In genomic region chr19:34325181-34325580, GRCh38 we compare ENCODE assay signal across 14 cellular contexts.
"Had no signal": no experiment of that assay in that cellular context is flagged by ENCODE, and none has a peak within 500 bp of the region (broad histone marks: within the 10 kb centered on the region; RNA-seq: fewer than 3 reads in every experiment).

No MANE protein-coding gene starts in this region.

- H3K27me3 ChIP-seq: brain microvascular endothelial cell, pancreas, tibial artery had no signal

- ATAC-seq: left colon had no signal

- DNase-seq: activated CD4-positive, alpha-beta T cell treated with anti-CD3 and anti-CD28 coated beads, Interleukin-2, amount 50 U/mL, for 1 hour; activated T-cell treated with anti-CD3 and anti-CD28 coated beads for 4 hours; amygdala; brain microvascular endothelial cell; left colon; mammary epithelial cell; pancreas; retina; SK-N-SH; stimulated activated CD4-positive, alpha-beta T cell treated with anti-CD3 and anti-CD28 coated beads, Interleukin-15, amount 100 ng/mL, for 24 hours; T-helper 1 cell; tibial artery had no signal

- H3K4me3 Mint-ChIP-seq: activated naive CD4-positive, alpha-beta T cell treated with anti-CD3 and anti-CD28 coated beads, Interleukin-2, amount 50 U/mL, for 24 hours; dendritic cell treated with granulocyte-macrophage colony-stimulating factor and Interleukin-4, amounts not matched to agents 40 ng/mL and 50 ng/mL, for 4 days had no signal

- H3K9ac ChIP-seq: SK-N-SH had no signal

- H3K4me2 ChIP-seq: SK-N-SH had no signal

- H3K27me3 Mint-ChIP-seq: activated naive CD4-positive, alpha-beta T cell treated with anti-CD3 and anti-CD28 coated beads, Interleukin-2, amount 50 U/mL, for 24 hours; dendritic cell treated with granulocyte-macrophage colony-stimulating factor and Interleukin-4, amounts not matched to agents 40 ng/mL and 50 ng/mL, for 4 days had no signal

- H3K27ac ChIP-seq: brain microvascular endothelial cell, pancreas, tibial artery had no signal

- H3K27ac Mint-ChIP-seq: activated naive CD4-positive, alpha-beta T cell treated with anti-CD3 and anti-CD28 coated beads, Interleukin-2, amount 50 U/mL, for 24 hours; dendritic cell treated with granulocyte-macrophage colony-stimulating factor and Interleukin-4, amounts not matched to agents 40 ng/mL and 50 ng/mL, for 4 days had no signal

- H3K4me3 ChIP-seq: pancreas, tibial artery had no signal

- H3K9me3 ChIP-seq: pancreas, SK-N-SH, tibial artery had no signal

- H3K9me3 Mint-ChIP-seq: activated naive CD4-positive, alpha-beta T cell treated with anti-CD3 and anti-CD28 coated beads, Interleukin-2, amount 50 U/mL, for 24 hours; dendritic cell treated with granulocyte-macrophage colony-stimulating factor and Interleukin-4, amounts not matched to agents 40 ng/mL and 50 ng/mL, for 4 days had no signal
